ENCODE assay signal across 22 cellular contexts in the genomic region with DNA sequence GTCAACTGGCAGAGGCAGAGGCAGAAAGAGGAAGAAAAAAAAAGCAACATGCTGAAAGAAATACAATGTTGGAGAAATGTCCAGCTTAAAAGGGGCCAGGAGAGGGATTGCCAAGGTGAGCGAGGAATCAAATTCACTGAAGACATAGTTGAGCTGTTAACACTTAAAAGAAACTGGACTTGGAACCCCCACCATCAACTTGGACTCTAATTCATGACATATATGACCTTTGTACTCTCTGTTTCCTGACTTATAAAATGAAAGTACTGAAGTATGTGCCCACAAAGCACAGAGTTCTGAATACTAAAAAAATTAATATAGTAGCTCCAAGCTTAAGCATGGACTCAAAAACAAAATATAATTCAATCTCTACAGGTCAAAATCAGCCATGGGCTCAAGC. TPM values are rescaled to one million over a fixed set of nuclear protein-coding genes. Genes with fewer than 3 reads are reported as not detected.
"Had no signal": no experiment of that assay in that cellular context is flagged by ENCODE, and none has a peak within 500 bp of the region (broad histone marks: within the 10 kb centered on the region; RNA-seq: fewer than 3 reads in every experiment).

No MANE protein-coding gene starts in this region.

- H3K4me1 ChIP-seq: thyroid gland had no signal

- H3K4me3 ChIP-seq: dorsolateral prefrontal cortex, lung, thyroid gland had no signal

- H3K27me3 ChIP-seq: thyroid gland had no signal

- ATAC-seq: activated CD4-positive, CD25-positive, alpha-beta regulatory T cell treated with anti-CD3 and anti-CD28 coated beads, Interleukin-2, amount 50 U/mL, for 24 hours; activated T-cell treated with anti-CD3 and anti-CD28 coated beads, Interleukin-2, amount 50 U/mL, for 4 hours; left cardiac atrium had no signal

- DNase-seq: activated CD4-positive, alpha-beta T cell treated with anti-CD3 and anti-CD28 coated beads, Interleukin-2, amount 50 U/mL, for 1 hour; activated CD8-positive, alpha-beta memory T cell treated with anti-CD3 and anti-CD28 coated beads, Interleukin-2, amount 50 U/mL, for 4 hours; activated naive CD4-positive, alpha-beta T cell treated with anti-CD3 and anti-CD28 coated beads for 36 hours; activated T-cell treated with anti-CD3 and anti-CD28 coated beads, Interleukin-2, amount 50 U/mL, for 4 hours; caudate nucleus; dorsolateral prefrontal cortex; foreskin melanocyte; glutamatergic neuron; hippocampal formation; left cardiac atrium; occipital lobe; posterior cingulate gyrus; stimulated activated naive CD4-positive, alpha-beta T cell; thyroid gland had no signal

- H3K9me3 ChIP-seq: thyroid gland had no signal

- H3K36me3 ChIP-seq: thyroid gland had no signal

- FAIRE-seq: colon, islet of Langerhans had no signal

- H3K27ac ChIP-seq: dorsolateral prefrontal cortex, thyroid gland had no signal

RNA-seq across cellular contexts. Expression of a gene that starts 16.1 kb away (rescaled TPM):
- total RNA-seq: activated naive CD4-positive, alpha-beta T cell treated with anti-CD3 and anti-CD28 coated beads for 36 hours; activated T-cell treated with anti-CD3 and anti-CD28 coated beads, Interleukin-2, amount 50 U/mL, for 4 hours; dorsolateral prefrontal cortex; epithelial cell of proximal tubule; left cardiac atrium; lung; occipital lobe; renal cortical epithelial cell; subcutaneous adipose tissue; thyroid gland; ureter had no signal

RNA-seq across cellular contexts. Expression of a gene that starts 26.0 kb away (rescaled TPM):
- total RNA-seq: activated naive CD4-positive, alpha-beta T cell treated with anti-CD3 and anti-CD28 coated beads for 36 hours; activated T-cell treated with anti-CD3 and anti-CD28 coated beads, Interleukin-2, amount 50 U/mL, for 4 hours; epithelial cell of proximal tubule; left cardiac atrium; lung; occipital lobe; renal cortical epithelial cell; subcutaneous adipose tissue; thyroid gland; ureter had no signal

RNA-seq across cellular contexts. Expression of a gene that starts 30.2 kb away (rescaled TPM):
- total RNA-seq: activated naive CD4-positive, alpha-beta T cell treated with anti-CD3 and anti-CD28 coated beads for 36 hours; activated T-cell treated with anti-CD3 and anti-CD28 coated beads, Interleukin-2, amount 50 U/mL, for 4 hours; dorsolateral prefrontal cortex; epithelial cell of proximal tubule; left cardiac atrium; lung; occipital lobe; renal cortical epithelial cell; subcutaneous adipose tissue; ureter had no signal
